Comparison of ENCODE assay signal across 32 cellular contexts in the genomic region with DNA sequence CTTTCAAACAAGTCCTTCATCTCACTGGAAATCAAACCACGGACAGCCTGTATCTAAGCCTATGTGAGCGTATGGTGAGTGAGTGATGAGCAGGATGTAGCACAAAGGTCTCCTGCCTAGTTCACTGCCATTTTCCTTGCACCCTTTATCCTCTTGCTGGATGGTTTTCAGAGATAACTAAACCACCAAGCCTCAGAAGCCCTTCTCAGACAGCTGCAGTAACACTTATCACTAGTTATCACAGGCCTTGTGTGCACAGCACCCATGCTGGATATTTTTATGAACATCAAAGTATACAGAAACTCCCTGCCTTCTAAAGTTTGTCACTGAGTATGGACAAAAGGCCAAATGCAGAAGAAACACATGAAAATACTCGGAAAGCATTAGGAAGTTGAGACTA.
"Had no signal": no experiment of that assay in that cellular context is flagged by ENCODE, and none has a peak within 500 bp of the region (broad histone marks: within the 10 kb centered on the region; RNA-seq: fewer than 3 reads in every experiment).

No MANE protein-coding gene starts in this region.

- ATAC-seq: activated T-cell treated with anti-CD3 and anti-CD28 coated beads, Interleukin-2, amount 50 U/mL, for 72 hours; activated T-helper 17 cell treated with anti-CD3 and anti-CD28 coated beads, Interleukin-2, amount 50 U/mL, for 72 hours; body of pancreas; Right ventricle myocardium inferior; SK-N-SH treated with all-trans-retinoic acid at 6 μM for 48 hours had no signal

- DNase-seq: activated CD4-positive, alpha-beta memory T cell treated with anti-CD3 and anti-CD28 coated beads, Interleukin-2, amount 10 ng/mL, durations not matched to agents 7 days and 5 days; activated CD4-positive, alpha-beta T cell treated with anti-CD3 and anti-CD28 coated beads for 1 hour; activated CD4-positive, alpha-beta T cell treated with anti-CD3 and anti-CD28 coated beads for 48 hours; activated CD4-positive, CD25-positive, alpha-beta regulatory T cell; activated effector memory CD4-positive, alpha-beta T cell treated with anti-CD3 and anti-CD28 coated beads, Interleukin-2, amount 50 U/mL, for 16 hours; activated naive CD4-positive, alpha-beta T cell; activated naive CD4-positive, alpha-beta T cell treated with anti-CD3 and anti-CD28 coated beads, Interleukin-2, amount 50 U/mL, for 16 hours; activated naive CD8-positive, alpha-beta T cell treated with anti-CD3 and anti-CD28 coated beads for 36 hours; activated T-cell treated with anti-CD3 and anti-CD28 coated beads, Interleukin-2, amount 50 U/mL, for 1 hour; activated T-cell treated with anti-CD3 and anti-CD28 coated beads, Interleukin-2, amount 50 U/mL, for 72 hours; amniotic stem cell; body of pancreas; Karpas-422; KBM-7; NCI-H1105 treated with DMSO at 0.1 percent for 48 hours; NCI-H1436; NCI-H1694; NCI-H1930; NCI-H2081 treated with DMSO at 0.1 percent for 48 hours; NCI-H226; NCI-H446 treated with DMSO at 0.1 percent for 48 hours; NCI-H524; NCI-H69; NCI-H82; PC-9; SIG-M5; SW 1271; T1000; WERI-Rb-1 had no signal
